In genomic region chr14:50475460-50475859, GRCh38 we compare ENCODE assay signal across 1 cellular context.
TF ChIP-seq lines count a peak whose summit lies in the region.

No MANE protein-coding gene starts in this region.

TF ChIP-seq in A549, 52 proteins besides CTCF, POLR2A, EP300 and RAD21 (continued from another document):
- TF ChIP-seq, protein P1, sequence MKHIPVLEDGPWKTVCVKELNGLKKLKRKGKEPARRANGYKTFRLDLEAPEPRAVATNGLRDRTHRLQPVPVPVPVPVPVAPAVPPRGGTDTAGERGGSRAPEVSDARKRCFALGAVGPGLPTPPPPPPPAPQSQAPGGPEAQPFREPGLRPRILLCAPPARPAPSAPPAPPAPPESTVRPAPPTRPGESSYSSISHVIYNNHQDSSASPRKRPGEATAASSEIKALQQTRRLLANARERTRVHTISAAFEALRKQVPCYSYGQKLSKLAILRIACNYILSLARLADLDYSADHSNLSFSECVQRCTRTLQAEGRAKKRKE (CRISPR knock-in tag; IDR thresholded peaks at IDR 0.05; ENCODE audit: low read depth), result no peak
- no peak for TF ChIP-seq JUNB (IDR thresholded peaks at IDR 0.05)
- TF ChIP-seq, protein P2, sequence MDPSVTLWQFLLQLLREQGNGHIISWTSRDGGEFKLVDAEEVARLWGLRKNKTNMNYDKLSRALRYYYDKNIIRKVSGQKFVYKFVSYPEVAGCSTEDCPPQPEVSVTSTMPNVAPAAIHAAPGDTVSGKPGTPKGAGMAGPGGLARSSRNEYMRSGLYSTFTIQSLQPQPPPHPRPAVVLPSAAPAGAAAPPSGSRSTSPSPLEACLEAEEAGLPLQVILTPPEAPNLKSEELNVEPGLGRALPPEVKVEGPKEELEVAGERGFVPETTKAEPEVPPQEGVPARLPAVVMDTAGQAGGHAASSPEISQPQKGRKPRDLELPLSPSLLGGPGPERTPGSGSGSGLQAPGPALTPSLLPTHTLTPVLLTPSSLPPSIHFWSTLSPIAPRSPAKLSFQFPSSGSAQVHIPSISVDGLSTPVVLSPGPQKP (IDR thresholded peaks at IDR 0.05; ENCODE audit: low read depth, low read length), result no peak
- TF ChIP-seq RFX5 (IDR thresholded peaks at IDR 0.05), result no peak
- no peak for TF ChIP-seq FOSL2 (IDR thresholded peaks at IDR 0.05)
- TF ChIP-seq FOSL2 (CRISPR knock-in tag; IDR thresholded peaks at IDR 0.05), result no peak
- no peak for TF ChIP-seq JUN (IDR thresholded peaks at IDR 0.05)
TF ChIP-seq in A549: peak in this region for 0.
